25 cellular contexts compared by ENCODE assay signal in genomic region chr22:38006906-38007305, GRCh38. TPM values are rescaled to one million over a fixed set of nuclear protein-coding genes. Genes with fewer than 3 reads are reported as not detected.
"Had no signal": no experiment of that assay in that cellular context is flagged by ENCODE, and none has a peak within 500 bp of the region (broad histone marks: within the 10 kb centered on the region; RNA-seq: fewer than 3 reads in every experiment).

No MANE protein-coding gene starts in this region.

- H3K4me2 ChIP-seq: PC-9 had no signal

- H3K27ac ChIP-seq: adrenal gland, ascending aorta, body of pancreas, PC-9 had no signal

- DNase-seq: activated CD4-positive, alpha-beta T cell treated with anti-CD3 and anti-CD28 coated beads for 48 hours; activated CD4-positive, alpha-beta T cell treated with anti-CD3 and anti-CD28 coated beads, Interleukin-2, amount 50 U/mL, for 4 hours; activated CD4-positive, CD25-positive, alpha-beta regulatory T cell treated with anti-CD3 and anti-CD28 coated beads, Interleukin-2, amount 50 U/mL, for 72 hours; activated CD8-positive, alpha-beta memory T cell treated with anti-CD3 and anti-CD28 coated beads, Interleukin-2, amount 50 U/mL, for 48 hours; activated CD8-positive, alpha-beta T cell treated with anti-CD3 and anti-CD28 coated beads, Interleukin-2, amount 10 ng/mL, durations not matched to agents 7 days and 5 days; activated naive CD4-positive, alpha-beta T cell treated with anti-CD3 and anti-CD28 coated beads, Interleukin-2, amount 50 U/mL, for 16 hours; activated naive CD8-positive, alpha-beta T cell treated with anti-CD3 and anti-CD28 coated beads, Interleukin-2, amount 10 ng/mL, durations not matched to agents 7 days and 5 days; activated T-cell treated with anti-CD3 and anti-CD28 coated beads, Interleukin-2, amount 50 U/mL, for 1 hour; adrenal gland; body of pancreas; MG63; MV-4-11; NCI-H1092 treated with DMSO at 0.1 percent for 48 hours; NCI-H1417 treated with DMSO at 0.1 percent for 48 hours; NCI-H187; NCI-H2081; NCI-H510A treated with DMSO at 0.1 percent for 48 hours; NCI-H69; PC-9; SIG-M5; T-helper 17 cell; T-helper 9 cell had no signal

- H2AFZ ChIP-seq: PC-9 had no signal

- H3K27me3 ChIP-seq: adrenal gland, ascending aorta, body of pancreas, MG63 had no signal

- H3K9me3 ChIP-seq: adrenal gland, ascending aorta, body of pancreas, MG63 had no signal

- H3K4me3 ChIP-seq: adrenal gland, ascending aorta, body of pancreas, MG63, PC-9 had no signal

- H3K4me1 ChIP-seq: adrenal gland, ascending aorta, body of pancreas had no signal

- ATAC-seq: activated CD8-positive, alpha-beta T cell treated with anti-CD3 and anti-CD28 coated beads, Interleukin-2, amount 10 ng/mL, durations not matched to agents 7 days and 5 days; body of pancreas; T-helper 17 cell; WTC11 had no signal

- H3K36me3 ChIP-seq: adrenal gland, ascending aorta, MG63 had no signal

RNA-seq across cellular contexts. Expression of gene SOX10, which starts 22.6 kb away (rescaled TPM):
- total RNA-seq: activated CD8-positive, alpha-beta T cell treated with anti-CD3 and anti-CD28 coated beads, Interleukin-2, amount 10 ng/mL, durations not matched to agents 7 days and 5 days; activated naive CD8-positive, alpha-beta T cell treated with anti-CD3 and anti-CD28 coated beads, Interleukin-2, amount 10 ng/mL, durations not matched to agents 7 days and 5 days; bronchial epithelial cell; PC-9; T-helper 17 cell had no signal

RNA-seq across cellular contexts. Expression of gene C22orf23, which starts 53.5 kb away (rescaled TPM):
- total RNA-seq: activated CD8-positive, alpha-beta T cell treated with anti-CD3 and anti-CD28 coated beads, Interleukin-2, amount 10 ng/mL, durations not matched to agents 7 days and 5 days; activated naive CD8-positive, alpha-beta T cell treated with anti-CD3 and anti-CD28 coated beads, Interleukin-2, amount 10 ng/mL, durations not matched to agents 7 days and 5 days; ascending aorta; body of pancreas; bronchial epithelial cell; T-helper 17 cell had no signal
